19 cellular contexts compared by ENCODE assay signal in the genomic region with DNA sequence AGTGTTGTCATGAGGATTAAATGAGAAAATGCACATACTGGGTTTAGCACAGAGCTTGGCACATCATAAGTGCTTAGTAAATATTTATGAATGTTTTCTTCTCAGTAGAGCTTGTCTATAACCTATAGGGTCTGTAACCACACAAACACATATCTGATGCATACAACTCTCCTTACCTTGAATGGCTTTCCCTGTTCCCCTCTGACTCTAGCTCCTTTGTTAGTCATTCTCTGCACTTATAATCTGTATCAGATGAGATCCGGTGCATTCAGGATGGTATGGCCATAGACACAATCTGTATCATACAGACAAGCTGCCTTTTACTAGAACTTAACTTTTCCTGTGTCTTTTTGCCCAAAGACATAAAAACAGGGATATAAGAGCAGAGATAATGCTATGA.
"Had no signal": no experiment of that assay in that cellular context is flagged by ENCODE, and none has a peak within 500 bp of the region (broad histone marks: within the 10 kb centered on the region; RNA-seq: fewer than 3 reads in every experiment).

No MANE protein-coding gene starts in this region.

- DNase-seq: Karpas-422, KG1, MG63, NCI-H1092, NCI-H1436, NCI-H187, NCI-H2029, NCI-H2081 treated with DMSO at 0.1 percent for 48 hours, NCI-H2171, NCI-H226, NCI-H446, NCI-H510A, NCI-H524 treated with DMSO at 0.1 percent for 48 hours, NCI-H774, Right ventricle myocardium superior, SIG-M5 had no signal

- FAIRE-seq: RCC 7860 had no signal

- H3K36me3 ChIP-seq: MG63, SJSA1 had no signal

- H3K9me3 ChIP-seq: MG63, SJSA1 had no signal

- H3K4me3 ChIP-seq: MG63, SJSA1, SK-N-MC had no signal

- H3K27me3 ChIP-seq: MG63, SJSA1 had no signal

- H3K27ac ChIP-seq: SJSA1, SK-N-MC had no signal
